1 cellular context compared by ENCODE assay signal in genomic region chr1:69858534-69858933, GRCh38.
TF ChIP-seq lines count a peak whose summit lies in the region.

No MANE protein-coding gene starts in this region.

TF ChIP-seq in WTC11, 78 proteins besides CTCF, POLR2A, EP300 and RAD21 (continued from another document):
- no peak for TF ChIP-seq AR (CRISPR knock-in tag; IDR thresholded peaks at IDR 0.05)
